Comparison of ENCODE assay signal across 8 cellular contexts in genomic region chr7:30770936-30771858, GRCh38. TPM values are rescaled to one million over a fixed set of nuclear protein-coding genes. Genes with fewer than 3 reads are reported as not detected.
A peak's percentile ranks its signal among the peaks of the same experiment; 100 is the strongest.
DNase-seq lines count a peak whose midpoint lies in the region; ATAC-seq and TF ChIP-seq lines count a peak whose summit lies in the region.

MINDY4 (plus strand) TSS chr7:30771417; CDS start chr7:30771494, 77 bp downstream.

- H3K27me3 Mint-ChIP-seq in Calu3 (ENCODE audit: unreplicated experiment), result peaks cover 8% of the 10 kb centered on the region
- no peaks in the 10 kb centered on the region for H3K27me3 Mint-ChIP-seq in activated naive CD4-positive, alpha-beta T cell treated with anti-CD3 and anti-CD28 coated beads, Interleukin-2, amount 50 U/mL, for 24 hours

- peaks cover 12% of the 10 kb centered on the region for H3K4me1 ChIP-seq in suprapubic skin

- DNase-seq in Calu3 (peak; percentile 89), SK-N-MC (ENCODE audit: low read depth, low spot score) (no peak), globus pallidus (ENCODE audit: low spot score) (peak; percentile 72), nucleus accumbens (lab: John Stamatoyannopoulos, UW) (peak in 54 of 56 donors; percentile 15 to 81 (median 59)), suprapubic skin (ENCODE audit: low spot score in 2 of 2) (peak; percentile 86 to 90)

- no peaks in the 10 kb centered on the region for H3K9me3 Mint-ChIP-seq in Calu3 (ENCODE audit: low read depth, unreplicated experiment)
- no peaks in the 10 kb centered on the region for H3K9me3 Mint-ChIP-seq in activated naive CD4-positive, alpha-beta T cell treated with anti-CD3 and anti-CD28 coated beads, Interleukin-2, amount 50 U/mL, for 24 hours

- peaks cover 23% of the 10 kb centered on the region for H3K36me3 Mint-ChIP-seq in Calu3 (ENCODE audit: insufficient read depth, unreplicated experiment)
- H3K36me3 Mint-ChIP-seq in activated naive CD4-positive, alpha-beta T cell treated with anti-CD3 and anti-CD28 coated beads, Interleukin-2, amount 50 U/mL, for 24 hours, result no peaks in the 10 kb centered on the region

- 16% methylated on average over 35 of the region's 66 CpGs for WGBS in suprapubic skin

- no peak within 1 kb of the TSS for H3K27ac ChIP-seq in SK-N-MC
- H3K27ac ChIP-seq in suprapubic skin, result peak within 1 kb of the TSS; percentile 80

- peak within 1 kb of the TSS; percentile 66 for H3K27ac Mint-ChIP-seq in Calu3 (ENCODE audit: unreplicated experiment)
- H3K27ac Mint-ChIP-seq in activated naive CD4-positive, alpha-beta T cell treated with anti-CD3 and anti-CD28 coated beads, Interleukin-2, amount 50 U/mL, for 24 hours, result peak within 1 kb of the TSS; percentile 85

- ATAC-seq in GM21529 (IDR thresholded peaks at IDR 0.05; ENCODE audit: unreplicated experiment), result peak; percentile 88

- TSS peak; percentile 89 for BruUV-seq in Calu3 (replicated peaks; lab: Mats Ljungman, UMichigan)

- TF ChIP-seq EP300 in Ishikawa (IDR thresholded peaks at IDR 0.05; ENCODE audit: borderline replicate concordance), result no peak
- TF ChIP-seq EP300 in suprapubic skin (IDR thresholded peaks at IDR 0.05), result no peak

- H3K4me3 ChIP-seq in SK-N-MC, result peak within 1 kb of the TSS; percentile 96
- peak within 1 kb of the TSS; percentile 77 for H3K4me3 ChIP-seq in suprapubic skin

- TF ChIP-seq POLR2A in suprapubic skin (IDR thresholded peaks at IDR 0.05), result no peak

- CTCF ChIA-PET in Calu3 (lab: Charles Lee), result interaction anchor here (0.7 to 0.8 kb wide), 2 partner anchors 25 kb away, joined by 3 read pairs; no protein-coding TSS in a partner anchor

- H3K4me3 Mint-ChIP-seq in Calu3 (ENCODE audit: low read depth, unreplicated experiment), result peak within 1 kb of the TSS; percentile 75
- H3K4me3 Mint-ChIP-seq in activated naive CD4-positive, alpha-beta T cell treated with anti-CD3 and anti-CD28 coated beads, Interleukin-2, amount 50 U/mL, for 24 hours, result peak within 1 kb of the TSS; percentile 92

- TF ChIP-seq CTCF in Calu3 (IDR thresholded peaks at IDR 0.05; ENCODE audit: unreplicated experiment) (no peak), suprapubic skin (IDR thresholded peaks at IDR 0.05) (no peak)

- TF ChIP-seq RAD21 in Ishikawa (IDR thresholded peaks at IDR 0.05; ENCODE audit: low read depth), result no peak

- intact Hi-C loops in Calu3 (cut with micrococcal nuclease; ENCODE audit: unreplicated experiment), result no loop called here

- H3K9me3 ChIP-seq in SK-N-MC (ENCODE audit: low read depth, low read length) (no peaks in the 10 kb centered on the region), suprapubic skin (no peaks in the 10 kb centered on the region)

- H3K36me3 ChIP-seq in SK-N-MC (ENCODE audit: insufficient read depth, low read length) (no peaks in the 10 kb centered on the region), suprapubic skin (no peaks in the 10 kb centered on the region)

- H3K9ac ChIP-seq in SK-N-MC (ENCODE audit: insufficient read length), result peak within 1 kb of the TSS; percentile 85

- peaks cover 8% of the 10 kb centered on the region for H3K4me1 Mint-ChIP-seq in Calu3 (ENCODE audit: low read depth, unreplicated experiment)
- peaks cover 9% of the 10 kb centered on the region for H3K4me1 Mint-ChIP-seq in activated naive CD4-positive, alpha-beta T cell treated with anti-CD3 and anti-CD28 coated beads, Interleukin-2, amount 50 U/mL, for 24 hours

- H3K27me3 ChIP-seq in suprapubic skin, result no peaks in the 10 kb centered on the region

TF ChIP-seq in Ishikawa, 13 proteins besides CTCF, POLR2A, EP300 and RAD21:
- TF ChIP-seq, protein P1, sequence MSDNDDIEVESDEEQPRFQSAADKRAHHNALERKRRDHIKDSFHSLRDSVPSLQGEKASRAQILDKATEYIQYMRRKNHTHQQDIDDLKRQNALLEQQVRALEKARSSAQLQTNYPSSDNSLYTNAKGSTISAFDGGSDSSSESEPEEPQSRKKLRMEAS (IDR thresholded peaks at IDR 0.05), result peak; percentile 47; the same call in 1 of the 2 replicates
- TF ChIP-seq TAF1 (IDR thresholded peaks at IDR 0.05; ENCODE audit: low read depth), result peak; percentile 32
- no peak for TF ChIP-seq CEBPB (IDR thresholded peaks at IDR 0.05)
- no peak for TF ChIP-seq NFIC (IDR thresholded peaks at IDR 0.05)
- TF ChIP-seq TCF12 (IDR thresholded peaks at IDR 0.05; ENCODE audit: low read depth), result no peak
- no peak for TF ChIP-seq REST (IDR thresholded peaks at IDR 0.05; ENCODE audit: low read depth)
- TF ChIP-seq ZBTB7A (IDR thresholded peaks at IDR 0.05; ENCODE audit: low read depth), result peak; percentile 95; the same call in 1 of the 2 replicates
- no peak for TF ChIP-seq TEAD4 (IDR thresholded peaks at IDR 0.05)
- peak; percentile 88 for TF ChIP-seq YY1 (IDR thresholded peaks at IDR 0.05; ENCODE audit: low read depth)
- TF ChIP-seq EGR1 (IDR thresholded peaks at IDR 0.05), result no peak
- TF ChIP-seq CREB1 (IDR thresholded peaks at IDR 0.05; ENCODE audit: low read depth), result peak; percentile 69
- TF ChIP-seq, protein P2, sequence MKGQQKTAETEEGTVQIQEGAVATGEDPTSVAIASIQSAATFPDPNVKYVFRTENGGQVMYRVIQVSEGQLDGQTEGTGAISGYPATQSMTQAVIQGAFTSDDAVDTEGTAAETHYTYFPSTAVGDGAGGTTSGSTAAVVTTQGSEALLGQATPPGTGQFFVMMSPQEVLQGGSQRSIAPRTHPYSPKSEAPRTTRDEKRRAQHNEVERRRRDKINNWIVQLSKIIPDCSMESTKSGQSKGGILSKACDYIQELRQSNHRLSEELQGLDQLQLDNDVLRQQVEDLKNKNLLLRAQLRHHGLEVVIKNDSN (IDR thresholded peaks at IDR 0.05), result no peak
- no peak; the same call in 1 of the 2 replicates for TF ChIP-seq FOXM1 (IDR thresholded peaks at IDR 0.05; ENCODE audit: borderline replicate concordance, low read depth)

RNA-seq across cellular contexts. Expression of gene MINDY4, which starts in this region (rescaled TPM):
- total RNA-seq in Calu3 (2022), result 12.4 and 14.0 TPM in 2 replicates
- 10 to 100 TPM in 1 of 4 donors, 1 to 10 TPM in 3; 4.6 to 10.5 (median 6.1) TPM for total RNA-seq in suprapubic skin
